ENCODE assay signal across 12 cellular contexts in genomic region chr21:15809818-15810217, GRCh38.
A peak's percentile ranks its signal among the peaks of the same experiment; 100 is the strongest.
DNase-seq lines count a peak whose midpoint lies in the region; ATAC-seq and TF ChIP-seq lines count a peak whose summit lies in the region.
"Had no signal": no experiment of that assay in that cellular context is flagged by ENCODE, and none has a peak within 500 bp of the region (broad histone marks: within the 10 kb centered on the region; RNA-seq: fewer than 3 reads in every experiment).

No MANE protein-coding gene starts in this region.

- no peak overlapping the region for H3K27ac ChIP-seq in CD4-positive, alpha-beta T cell (ENCODE audit: low read depth, low read length)
- H3K27ac ChIP-seq in vagina (no peak overlapping the region), Karpas-422 (ENCODE audit: low read length) (no peak overlapping the region)
- H3K27ac ChIP-seq: parathyroid adenoma had no signal

- H3K9me2 ChIP-seq in Karpas-422 (replicated peaks; ENCODE audit: insufficient read depth, low read length): no peaks in the 10 kb centered on the region

- no peak for DNase-seq in CD4-positive, alpha-beta T cell
- DNase-seq in OCI-M1 (lab: John Stamatoyannopoulos, UW): peak; percentile 39
- DNase-seq in iris pigment epithelial cell (ENCODE audit: low read depth): peak; percentile 89
- DNase-seq in vagina (ENCODE audit: extremely low spot score in 2 of 2): no peak
- no peak for DNase-seq in mesenteric fat pad (ENCODE audit: low spot score)
- no peak for DNase-seq in Karpas-422
- DNase-seq: hypothalamus, NCI-H187 had no signal

- intact Hi-C loops in CD4-positive, alpha-beta T cell (cut with DNase I, micrococcal nuclease): no loop called here
- intact Hi-C loops in vagina (cut with DNase I): no loop called here

- H3K4me2 ChIP-seq in Karpas-422 (ENCODE audit: low read depth, low read length, poor library complexity, severe bottlenecking): no peak overlapping the region

- peaks cover 0 to 19% of the 10 kb centered on the region in 2 donors for H3K36me3 ChIP-seq in vagina
- peaks cover 80% of the 10 kb centered on the region for H3K36me3 ChIP-seq in Karpas-422 (ENCODE audit: insufficient read depth, low read length)

- H2AFZ ChIP-seq in Karpas-422 (ENCODE audit: low read length): no peak overlapping the region
- H2AFZ ChIP-seq: parathyroid adenoma had no signal

- H3K79me2 ChIP-seq in Karpas-422 (ENCODE audit: low read length): peaks cover 79% of the 10 kb centered on the region
- H3K79me2 ChIP-seq: parathyroid adenoma had no signal

- no peaks in the 10 kb centered on the region for H4K20me1 ChIP-seq in Karpas-422 (ENCODE audit: insufficient read depth, low read depth, low read length)

- no peak overlapping the region for H3K9ac ChIP-seq in Karpas-422 (ENCODE audit: low read length)
- H3K9ac ChIP-seq: parathyroid adenoma had no signal

- CTCF ChIA-PET in CD4-positive, alpha-beta T cell (lab: Charles Lee): no interaction called here

- no peak overlapping the region for H3K4me3 Mint-ChIP-seq in CD4-positive, alpha-beta T cell

- H3K9me3 ChIP-seq in CD4-positive, alpha-beta T cell (ENCODE audit: control insufficient read depth, low read length): peaks cover 2% of the 10 kb centered on the region
- H3K9me3 ChIP-seq in vagina: no peaks in the 10 kb centered on the region
- peaks cover 4% of the 10 kb centered on the region; the same call in 1 of the 2 replicates for H3K9me3 ChIP-seq in Karpas-422 (ENCODE audit: low read length)

- H3K4me3 ChIP-seq in vagina: no peak overlapping the region
- no peak overlapping the region for H3K4me3 ChIP-seq in Karpas-422 (ENCODE audit: low read length)
- H3K4me3 ChIP-seq: lung had no signal

- ATAC-seq in CD4-positive, alpha-beta T cell (ENCODE audit: poor library complexity): no peak
- ATAC-seq in GM18858 (IDR thresholded peaks at IDR 0.05; ENCODE audit: unreplicated experiment): no peak

- no peak for TF ChIP-seq RAD21 in Ishikawa (IDR thresholded peaks at IDR 0.05; ENCODE audit: low read depth)

- no peaks in the 10 kb centered on the region for H3K27me3 ChIP-seq in CD4-positive, alpha-beta T cell (ENCODE audit: control insufficient read depth, insufficient read depth, low read length)
- H3K27me3 ChIP-seq in vagina (no peaks in the 10 kb centered on the region), Karpas-422 (ENCODE audit: low read length) (no peaks in the 10 kb centered on the region)

- H3K9me3 Mint-ChIP-seq in CD4-positive, alpha-beta T cell: peaks cover 8% of the 10 kb centered on the region

- H3K36me3 Mint-ChIP-seq in CD4-positive, alpha-beta T cell (ENCODE audit: low read depth): peaks cover 89% of the 10 kb centered on the region

- TF ChIP-seq EP300 in Ishikawa (IDR thresholded peaks at IDR 0.05; ENCODE audit: borderline replicate concordance): no peak

- no peaks in the 10 kb centered on the region for H3K4me1 ChIP-seq in vagina
- no peaks in the 10 kb centered on the region for H3K4me1 ChIP-seq in Karpas-422 (ENCODE audit: low read length)
- H3K4me1 ChIP-seq: parathyroid adenoma had no signal

- H3K27me3 Mint-ChIP-seq in CD4-positive, alpha-beta T cell: no peaks in the 10 kb centered on the region

- no peak for TF ChIP-seq POLR2A in vagina (IDR thresholded peaks at IDR 0.05)

- H3K4me1 Mint-ChIP-seq in CD4-positive, alpha-beta T cell (ENCODE audit: low read depth): peaks cover 4% of the 10 kb centered on the region

- TF ChIP-seq CTCF in CD4-positive, alpha-beta T cell (IDR thresholded peaks at IDR 0.05): no peak
- TF ChIP-seq CTCF in vagina (IDR thresholded peaks at IDR 0.05): no peak

- peak overlapping the region; percentile 5 for H3K27ac Mint-ChIP-seq in CD4-positive, alpha-beta T cell

- POLR2A ChIA-PET in CD4-positive, alpha-beta T cell (lab: Charles Lee): no interaction called here

TF ChIP-seq in Ishikawa, 13 proteins besides CTCF, POLR2A, EP300 and RAD21:
- no peak for TF ChIP-seq NFIC (IDR thresholded peaks at IDR 0.05)
- TF ChIP-seq CEBPB (IDR thresholded peaks at IDR 0.05): peak; percentile 51; the same call in 1 of the 2 replicates

Comparison
In these comparisons a context has a peak if more than half of its experiments do, and no peak if none do; other contexts are left out.
1. DNase-seq: peak in OCI-M1 (single experiment) and iris pigment epithelial cell (single experiment); none in CD4-positive, alpha-beta T cell (0 of 10), vagina (0 of 2), mesenteric fat pad (single experiment) and Karpas-422 (single experiment).